Comparison of ENCODE assay signal across 22 cellular contexts in genomic region chr3:154184582-154184981, GRCh38.
DNase-seq lines count a peak whose midpoint lies in the region; ATAC-seq and TF ChIP-seq lines count a peak whose summit lies in the region.
"Had no signal": no experiment of that assay in that cellular context is flagged by ENCODE, and none has a peak within 500 bp of the region (broad histone marks: within the 10 kb centered on the region; RNA-seq: fewer than 3 reads in every experiment).

No MANE protein-coding gene starts in this region.

- no peaks in the 10 kb centered on the region for H3K36me3 ChIP-seq in SJCRH30
- H3K36me3 ChIP-seq: BE2C had no signal

- no peaks in the 10 kb centered on the region for H3K9me3 ChIP-seq in SJCRH30 (replicated peaks)
- H3K9me3 ChIP-seq: BE2C, SJSA1 had no signal

- no peaks in the 10 kb centered on the region for H3K27me3 Mint-ChIP-seq in glutamatergic neuron (ENCODE audit: unreplicated experiment)

- H3K36me3 Mint-ChIP-seq in glutamatergic neuron (ENCODE audit: unreplicated experiment), result no peaks in the 10 kb centered on the region

- no peak overlapping the region for H3K27ac ChIP-seq in SJCRH30
- H3K27ac ChIP-seq: GM23248, PC-9, SJSA1 had no signal

- H3K9me3 Mint-ChIP-seq in glutamatergic neuron (ENCODE audit: unreplicated experiment), result no peaks in the 10 kb centered on the region
- H3K9me3 Mint-ChIP-seq: CD4-positive, alpha-beta T cell had no signal

- peak; percentile 52 for DNase-seq in D341Med (ENCODE audit: low spot score)
- DNase-seq in NCI-H146 treated with DMSO at 0.1 percent for 48 hours (lab: John Stamatoyannopoulos, UW; ENCODE audit: unreplicated experiment), result peak; percentile 40
- peak; percentile 99 for DNase-seq in NCI-H82 treated with DMSO at 0.1 percent for 48 hours (lab: John Stamatoyannopoulos, UW; ENCODE audit: unreplicated experiment)
- DNase-seq in glutamatergic neuron, result no peak
- DNase-seq in SJCRH30, result no peak
- DNase-seq in cortex of kidney (lab: John Stamatoyannopoulos, UW), result no peak
- DNase-seq in activated T-cell treated with anti-CD3 and anti-CD28 coated beads, Interleukin-2, amount 50 U/mL, for 1 hour, result no peak
- DNase-seq: 8988T; BE2C; Calu3; CD4-positive, alpha-beta T cell; DND-41; GM23248; NCI-H1417 treated with DMSO at 0.1 percent for 48 hours; NCI-H2029 treated with DMSO at 0.1 percent for 48 hours; NCI-H774; PC-9 had no signal

- no peaks in the 10 kb centered on the region for H3K27me3 ChIP-seq in SJCRH30
- H3K27me3 ChIP-seq: BE2C, SJSA1 had no signal

- H3K4me3 ChIP-seq in SJCRH30, result no peak overlapping the region
- H3K4me3 ChIP-seq: GM12878, GM23248, K562, PC-9, SJSA1 had no signal

- peaks cover 34% of the 10 kb centered on the region for H3K4me1 Mint-ChIP-seq in glutamatergic neuron (ENCODE audit: low read depth, unreplicated experiment)

- no peak overlapping the region for H3K4me3 Mint-ChIP-seq in glutamatergic neuron (ENCODE audit: unreplicated experiment)
- H3K4me3 Mint-ChIP-seq: CD4-positive, alpha-beta T cell had no signal

- peak overlapping the region; percentile 25 for H3K27ac Mint-ChIP-seq in glutamatergic neuron (ENCODE audit: unreplicated experiment)
- H3K27ac Mint-ChIP-seq: CD4-positive, alpha-beta T cell had no signal

- no peak for ATAC-seq in HG03196 (IDR thresholded peaks at IDR 0.05; ENCODE audit: unreplicated experiment)
- ATAC-seq: GM12878, HCT116, K562 had no signal

- no peak for TF ChIP-seq CTCF in glutamatergic neuron (IDR thresholded peaks at IDR 0.05; ENCODE audit: partially characterized antibody, unreplicated experiment)

- H3K4me1 ChIP-seq in SJCRH30, result no peaks in the 10 kb centered on the region
- H3K4me1 ChIP-seq: BE2C, SJSA1 had no signal

Comparison
In these comparisons a context has a peak if more than half of its experiments do, and no peak if none do; other contexts are left out.
1. DNase-seq: peak in D341Med (single experiment), NCI-H146 treated with DMSO at 0.1 percent for 48 hours (single experiment) and NCI-H82 treated with DMSO at 0.1 percent for 48 hours (single experiment); none in glutamatergic neuron (single experiment), SJCRH30 (0 of 2), cortex of kidney (single experiment) and activated T-cell treated with anti-CD3 and anti-CD28 coated beads, Interleukin-2, amount 50 U/mL, for 1 hour (single experiment).